ENCODE assay signal across 13 cellular contexts in the genomic region with DNA sequence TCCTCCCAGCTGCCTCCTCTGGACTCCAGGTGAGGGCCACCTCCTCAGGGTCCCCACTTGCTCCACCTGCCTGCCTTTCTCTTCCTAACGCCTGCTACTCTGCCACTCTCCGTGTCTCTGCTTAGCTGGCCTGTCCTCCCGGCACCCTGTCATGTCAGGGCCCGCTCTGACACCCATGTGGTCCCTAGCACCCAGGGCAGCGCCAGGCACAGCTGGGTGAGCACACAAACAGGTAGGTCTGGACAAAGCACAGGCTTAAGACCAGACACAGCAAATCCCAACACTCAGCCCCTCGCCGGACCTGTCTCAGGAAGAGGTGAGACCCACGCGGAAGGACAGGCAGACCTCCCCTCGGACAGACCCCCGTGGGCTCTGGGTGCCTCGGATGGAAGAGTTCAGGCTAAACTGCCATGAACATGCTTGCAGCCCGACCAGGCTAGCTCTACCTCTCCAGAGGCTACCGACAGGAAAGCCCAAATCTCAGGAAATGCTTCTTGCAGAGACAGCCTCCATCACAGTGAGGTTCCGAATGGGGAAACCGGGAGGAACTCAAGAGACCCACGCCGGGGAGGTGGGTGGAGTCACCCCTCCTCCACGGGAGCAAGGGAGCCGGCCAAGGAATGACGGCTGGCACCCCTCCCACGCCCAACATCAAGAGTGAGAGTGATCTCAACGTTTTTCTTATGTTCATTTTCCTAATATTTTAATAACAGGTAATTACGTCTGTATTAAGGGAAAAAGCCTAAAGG. TPM values are rescaled to one million over a fixed set of nuclear protein-coding genes. Genes with fewer than 3 reads are reported as not detected.
DNase-seq lines count a peak whose midpoint lies in the region; ATAC-seq, FAIRE-seq and TF ChIP-seq lines count a peak whose summit lies in the region.
"Had no signal": no experiment of that assay in that cellular context is flagged by ENCODE, and none has a peak within 500 bp of the region (broad histone marks: within the 10 kb centered on the region; RNA-seq: fewer than 3 reads in every experiment).

No MANE protein-coding gene starts in this region.

- peak overlapping the region; percentile 65 for H3K9ac ChIP-seq in mucosa of stomach (ENCODE audit: low read length)

- no peak for TF ChIP-seq CTCF in WTC11 (IDR thresholded peaks at IDR 0.05)
- TF ChIP-seq CTCF in testis (IDR thresholded peaks at IDR 0.05), result no peak
- TF ChIP-seq CTCF in CD8-positive, alpha-beta T cell (IDR thresholded peaks at IDR 0.05), result no peak

- no peaks in the 10 kb centered on the region for H3K27me3 Mint-ChIP-seq in WTC11 (ENCODE audit: low read depth)
- no peaks in the 10 kb centered on the region for H3K27me3 Mint-ChIP-seq in naive thymus-derived CD4-positive, alpha-beta T cell
- no peaks in the 10 kb centered on the region for H3K27me3 Mint-ChIP-seq in CD8-positive, alpha-beta T cell (ENCODE audit: low read depth)

- POLR2A ChIA-PET in WTC11 (lab: Charles Lee), result interaction anchor here (1.1 kb wide), 1 partner anchor 12 kb away, joined by 4 read pairs; the partner anchor contains the start of gene ZNF787
- POLR2A ChIA-PET in naive thymus-derived CD4-positive, alpha-beta T cell (lab: Charles Lee), result no interaction called here
- POLR2A ChIA-PET in CD8-positive, alpha-beta T cell (lab: Charles Lee), result no interaction called here

- intact Hi-C loops in testis (cut with DNase I; ENCODE audit: low total_unique reads), result no loop called here
- intact Hi-C loops in naive thymus-derived CD4-positive, alpha-beta T cell (cut with micrococcal nuclease), result loop anchor here in 1 of 2 donors (5.0 kb wide), 1 partner anchor 34 kb away; the partner anchor contains the start of gene ZNF444
- intact Hi-C loops in CD8-positive, alpha-beta T cell (cut with DNase I, micrococcal nuclease), result loop anchor here in 1 of 2 experiments (5.0 kb wide), 1 partner anchor 34 kb away; the partner anchor contains the start of gene ZNF444

- CTCF ChIA-PET in WTC11 (lab: Charles Lee), result interaction anchor here (1.2 to 3.1 kb wide), 8 partner anchors 28 to 201 kb away, joined by 3 to 16 read pairs (median 6); partner anchors contain the start of gene ZNF444
- CTCF ChIA-PET in naive thymus-derived CD4-positive, alpha-beta T cell (lab: Charles Lee), result no interaction called here
- CTCF ChIA-PET in CD8-positive, alpha-beta T cell (lab: Charles Lee), result interaction anchor here (0.6 to 1.3 kb wide), 2 partner anchors 19 to 63 kb away, joined by 3 to 4 read pairs; no protein-coding TSS in a partner anchor

- H3K4me3 Mint-ChIP-seq in WTC11, result peak overlapping the region; percentile 14; the same call in 1 of the 2 replicates
- peak overlapping the region in 2 of 10 donors; percentile 59 to 65 for H3K4me3 Mint-ChIP-seq in naive thymus-derived CD4-positive, alpha-beta T cell
- H3K4me3 Mint-ChIP-seq in CD8-positive, alpha-beta T cell, result no peak overlapping the region
- H3K4me3 Mint-ChIP-seq: T-helper 1 cell treated with Interleukin-12 subunit alpha and Interleukin-12 subunit beta and Interleukin-4 antibody, amounts not matched to agents 30 μg/mL and 1 μg/mL, for 36 hours had no signal

- peaks cover 69% of the 10 kb centered on the region for H3K4me1 ChIP-seq in mucosa of stomach (ENCODE audit: control insufficient read depth, insufficient read depth, low read length)
- peaks cover 81% of the 10 kb centered on the region for H3K4me1 ChIP-seq in testis
- H3K4me1 ChIP-seq in naive thymus-derived CD4-positive, alpha-beta T cell (ENCODE audit: control insufficient read depth in 2 of 2, insufficient read depth in 2 of 2, low read length in 2 of 2), result peaks cover 0 to 22% of the 10 kb centered on the region in 2 donors
- H3K4me1 ChIP-seq in CD8-positive, alpha-beta T cell (ENCODE audit: insufficient read depth, low read length), result peaks cover 25% of the 10 kb centered on the region

- no peaks in the 10 kb centered on the region for H3K36me3 Mint-ChIP-seq in WTC11
- peaks cover 0 to 3% (median 0%) of the 10 kb centered on the region in 5 donors for H3K36me3 Mint-ChIP-seq in naive thymus-derived CD4-positive, alpha-beta T cell
- no peaks in the 10 kb centered on the region for H3K36me3 Mint-ChIP-seq in CD8-positive, alpha-beta T cell

- no peak for FAIRE-seq in HTR-8/SVneo (lab: Jason Lieb, UNC)

- H3K4me3 ChIP-seq in mucosa of stomach (ENCODE audit: low read length) (no peak overlapping the region), testis (no peak overlapping the region)
- no peak overlapping the region for H3K4me3 ChIP-seq in naive thymus-derived CD4-positive, alpha-beta T cell (ENCODE audit: low read length)
- no peak overlapping the region for H3K4me3 ChIP-seq in CD8-positive, alpha-beta T cell (ENCODE audit: low read depth, low read length)

- no peaks in the 10 kb centered on the region for H3K36me3 ChIP-seq in mucosa of stomach (ENCODE audit: control insufficient read depth, insufficient read depth, low read length)
- no peaks in the 10 kb centered on the region for H3K36me3 ChIP-seq in testis (ENCODE audit: low read depth, missing control alignments)
- H3K36me3 ChIP-seq in naive thymus-derived CD4-positive, alpha-beta T cell (ENCODE audit: control insufficient read depth in 2 of 3, insufficient read depth in 3 of 3, low read length in 3 of 3), result peaks cover 0 to 5% (median 0%) of the 10 kb centered on the region in 3 experiments
- no peaks in the 10 kb centered on the region for H3K36me3 ChIP-seq in CD8-positive, alpha-beta T cell (ENCODE audit: insufficient read depth, low read length)

- peak overlapping the region; percentile 78 for H3K27ac Mint-ChIP-seq in WTC11
- peak overlapping the region in 2 of 9 donors; percentile 15 to 87 for H3K27ac Mint-ChIP-seq in naive thymus-derived CD4-positive, alpha-beta T cell
- no peak overlapping the region for H3K27ac Mint-ChIP-seq in CD8-positive, alpha-beta T cell
- H3K27ac Mint-ChIP-seq: T-helper 1 cell treated with Interleukin-12 subunit alpha and Interleukin-12 subunit beta and Interleukin-4 antibody, amounts not matched to agents 30 μg/mL and 1 μg/mL, for 36 hours had no signal

- WGBS in testis, 2 donors, result 42 to 45% methylated on average over 24 of the region's 24 CpGs

- H3K27me3 ChIP-seq in mucosa of stomach (ENCODE audit: control insufficient read depth, insufficient read depth, low read length) (no peaks in the 10 kb centered on the region), testis (no peaks in the 10 kb centered on the region)
- H3K27me3 ChIP-seq in naive thymus-derived CD4-positive, alpha-beta T cell (ENCODE audit: control insufficient read depth in 2 of 2, insufficient read depth in 2 of 2, low read length in 2 of 2), result no peaks in the 10 kb centered on the region
- no peaks in the 10 kb centered on the region for H3K27me3 ChIP-seq in CD8-positive, alpha-beta T cell (ENCODE audit: insufficient read depth, low read length)

- H3K4me1 Mint-ChIP-seq in WTC11, result peaks cover 68% of the 10 kb centered on the region
- H3K4me1 Mint-ChIP-seq in naive thymus-derived CD4-positive, alpha-beta T cell, result peaks cover 41 to 78% (median 61%) of the 10 kb centered on the region in 7 donors
- H3K4me1 Mint-ChIP-seq in CD8-positive, alpha-beta T cell (ENCODE audit: low read depth), result peaks cover 60% of the 10 kb centered on the region

- TF ChIP-seq POLR2A in testis (IDR thresholded peaks at IDR 0.05), result no peak

- H3K9me3 Mint-ChIP-seq in WTC11, result no peaks in the 10 kb centered on the region
- no peaks in the 10 kb centered on the region for H3K9me3 Mint-ChIP-seq in naive thymus-derived CD4-positive, alpha-beta T cell
- H3K9me3 Mint-ChIP-seq in CD8-positive, alpha-beta T cell, result no peaks in the 10 kb centered on the region
- H3K9me3 Mint-ChIP-seq: T-helper 1 cell treated with Interleukin-12 subunit alpha and Interleukin-12 subunit beta and Interleukin-4 antibody, amounts not matched to agents 30 μg/mL and 1 μg/mL, for 36 hours had no signal

- peak overlapping the region; percentile 50 to 55 for H3K27ac ChIP-seq in testis
- no peak overlapping the region for H3K27ac ChIP-seq in naive thymus-derived CD4-positive, alpha-beta T cell (ENCODE audit: low read depth, low read length)
- H3K27ac ChIP-seq in CD8-positive, alpha-beta T cell (ENCODE audit: low read depth, low read length), result no peak overlapping the region

- ATAC-seq in WTC11 (no peak), esophagus mucosa (peak; percentile 67), GM18909 (IDR thresholded peaks at IDR 0.05; ENCODE audit: poor library complexity, unreplicated experiment) (no peak)
- no peak for ATAC-seq in naive thymus-derived CD4-positive, alpha-beta T cell
- no peak for ATAC-seq in CD8-positive, alpha-beta T cell

- H3K9me3 ChIP-seq in mucosa of stomach (ENCODE audit: control insufficient read depth, low read length) (no peaks in the 10 kb centered on the region), testis (no peaks in the 10 kb centered on the region)
- H3K9me3 ChIP-seq in naive thymus-derived CD4-positive, alpha-beta T cell (ENCODE audit: control insufficient read depth in 2 of 3, low read length in 3 of 3), result no peaks in the 10 kb centered on the region
- no peaks in the 10 kb centered on the region for H3K9me3 ChIP-seq in CD8-positive, alpha-beta T cell (ENCODE audit: low read length)

- DNase-seq in WTC11 (ENCODE audit: low spot score), result no peak
- DNase-seq in testis, result no peak
- no peak for DNase-seq in naive thymus-derived CD4-positive, alpha-beta T cell
- DNase-seq in CD8-positive, alpha-beta T cell, result no peak
- DNase-seq in HTR-8/SVneo (ENCODE audit: insufficient read length, low spot score), result no peak
- DNase-seq: activated T-cell treated with anti-CD3 and anti-CD28 coated beads, Interleukin-2, amount 50 U/mL, for 1 hour; Karpas-422; midbrain; NCI-H774 had no signal

TF ChIP-seq in WTC11, 78 proteins besides CTCF, POLR2A, EP300 and RAD21 (continues in another document):
- no peak for TF ChIP-seq SOX15 (CRISPR knock-in tag; IDR thresholded peaks at IDR 0.05)
- TF ChIP-seq HMGA2 (CRISPR knock-in tag; IDR thresholded peaks at IDR 0.05), result no peak
- TF ChIP-seq NR2C2 (CRISPR knock-in tag; IDR thresholded peaks at IDR 0.05), result no peak

RNA-seq across cellular contexts. Expression of gene ZNF787, which starts 12.5 kb away (rescaled TPM):
- total RNA-seq in WTC11 (2021), result 60.8 to 62.9 TPM (median 62.0 TPM) in 3 replicates
- 24.4 TPM for total RNA-seq in esophagus mucosa
- total RNA-seq in testis, result 10 to 100 TPM; 35.7 to 41.4 TPM
- 22.3 TPM for polyA plus RNA-seq in testis (ENCODE audit: insufficient read depth, low read depth, low replicate concordance)
- 10 to 100 TPM; 19.7 to 41.2 (median 33.0) TPM for total RNA-seq in naive thymus-derived CD4-positive, alpha-beta T cell
- polyA plus RNA-seq in naive thymus-derived CD4-positive, alpha-beta T cell, result 1 to 10 TPM; 1.5 to 2.4 TPM
- total RNA-seq in CD8-positive, alpha-beta T cell, result 10 to 100 TPM; 10.2 to 10.8 TPM

RNA-seq across cellular contexts. Expression of gene ZNF444, which starts 32.5 kb away (rescaled TPM):
- 84.0 to 87.9 TPM (median 87.7 TPM) in 3 replicates for total RNA-seq in WTC11 (2021)
- 10.4 TPM for total RNA-seq in esophagus mucosa
- total RNA-seq in testis, result 10 to 100 TPM; 59.2 to 62.6 TPM
- polyA plus RNA-seq in testis (ENCODE audit: insufficient read depth, low read depth, low replicate concordance), result 24.7 TPM
- 10 to 100 TPM; 22.2 to 49.6 (median 35.7) TPM for total RNA-seq in naive thymus-derived CD4-positive, alpha-beta T cell
- polyA plus RNA-seq in naive thymus-derived CD4-positive, alpha-beta T cell, result 10 to 100 TPM; 15.9 to 35.3 TPM
- 10 to 100 TPM; 17.2 to 18.6 TPM for total RNA-seq in CD8-positive, alpha-beta T cell

Comparison
In these comparisons a context has a peak if more than half of its experiments do, and no peak if none do; other contexts are left out.
1. H3K27ac ChIP-seq: peak in testis (2 of 2); none in naive thymus-derived CD4-positive, alpha-beta T cell (single experiment) and CD8-positive, alpha-beta T cell (single experiment).